In the genomic region with DNA sequence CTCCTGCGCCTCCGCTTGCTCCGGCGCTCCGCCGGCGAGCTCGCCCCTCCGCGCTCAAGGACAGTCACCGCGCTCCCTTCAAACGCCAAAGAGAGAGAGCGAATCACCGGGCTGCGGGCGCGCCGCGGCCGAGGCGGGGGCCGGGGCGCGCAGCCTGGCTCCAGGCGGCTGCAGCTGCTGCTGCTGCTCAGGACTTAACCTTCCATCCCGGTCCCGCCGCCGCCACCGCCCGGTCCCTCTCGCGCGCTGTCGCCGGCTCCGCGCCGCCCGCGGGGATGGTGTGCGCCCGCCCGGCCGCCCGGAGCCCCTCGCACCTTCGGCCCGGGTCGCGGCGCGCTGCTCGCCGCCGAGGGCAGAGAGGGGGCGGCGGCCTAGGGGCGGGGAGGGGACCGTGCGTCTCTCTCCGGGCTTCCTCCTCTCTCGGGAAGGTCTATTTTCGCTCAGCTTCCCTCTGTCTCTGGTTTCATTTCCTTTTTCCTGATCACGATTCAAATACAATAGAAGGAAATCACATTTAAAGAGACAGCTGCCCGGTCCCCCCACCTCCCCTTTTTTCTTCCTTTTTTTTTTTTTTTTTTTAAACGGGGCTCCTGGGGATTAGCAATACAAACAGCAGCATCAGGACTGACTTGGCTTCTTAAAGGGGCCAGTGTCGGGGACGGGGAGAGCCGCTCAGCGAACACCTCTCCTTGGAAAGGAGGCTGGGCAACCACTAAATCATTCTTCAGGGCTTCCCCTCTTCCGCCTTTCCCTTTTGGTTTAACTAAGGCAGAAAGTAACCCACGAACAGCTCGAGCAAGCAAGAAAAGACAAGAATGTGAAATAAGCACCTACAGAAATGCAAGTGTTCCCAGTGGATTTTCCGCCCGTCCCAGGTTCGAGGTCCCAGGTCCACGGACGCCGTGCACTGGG, we compare ENCODE assay signal across 8 cellular contexts. TPM values are rescaled to one million over a fixed set of nuclear protein-coding genes. Genes with fewer than 3 reads are reported as not detected.
DNase-seq lines count a peak whose midpoint lies in the region; ATAC-seq, FAIRE-seq and TF ChIP-seq lines count a peak whose summit lies in the region.

No MANE protein-coding gene starts in this region.

- H2BK15ac ChIP-seq in H1 (ENCODE audit: low read length) (no peak overlapping the region), mesenchymal stem cell (ENCODE audit: low read depth, poor library complexity, severe bottlenecking) (no peak overlapping the region)

- no peak for FAIRE-seq in H1 (lab: Jason Lieb, UNC)

- DNase-seq in AG09309 (ENCODE audit: low read depth) (no peak), SK-N-MC (ENCODE audit: low read depth, low spot score) (no peak), H1 (ENCODE audit: low read depth in 1 of 2, low spot score in 2 of 2) (peak in 1 of 2 experiments; percentile 73), mesenchymal stem cell (peak; percentile 34), hippocampal formation (lab: John Stamatoyannopoulos, UW) (no peak)

- H3K27me3 ChIP-seq in KMS-11 (ENCODE audit: insufficient read depth, low read depth) (peaks cover 13% of the 10 kb centered on the region; the same call in 1 of the 2 replicates), H1 (replicated peaks in 1 of 4; ENCODE audit: control insufficient read depth in 3 of 4, extremely low read depth in 1 of 4, insufficient read depth in 3 of 4, low read length in 3 of 4) (peaks cover 17 to 46% (median 34%) of the 10 kb centered on the region in 4 experiments), mesenchymal stem cell (ENCODE audit: control insufficient read depth in 1 of 2, insufficient read depth in 1 of 2, low read length in 2 of 2) (peaks cover 64 to 83% of the 10 kb centered on the region in 2 experiments), thymus (ENCODE audit: control insufficient read depth, insufficient read depth) (peaks cover 43% of the 10 kb centered on the region)

- CTCF ChIA-PET in H1 (lab: Charles Lee; ENCODE audit: partially characterized antibody), result interaction anchor here (1.4 to 2.3 kb wide), 3 partner anchors 61 to 207 kb away, joined by 3 to 6 read pairs (median 5); no protein-coding TSS in a partner anchor

- H2AK5ac ChIP-seq in H1 (ENCODE audit: low read depth, low read length) (no peak overlapping the region), mesenchymal stem cell (ENCODE audit: low read length, severe bottlenecking) (no peak overlapping the region)

- H3K27ac ChIP-seq in KMS-11 (no peak overlapping the region), SK-N-MC (no peak overlapping the region), H1 (ENCODE audit: low read depth, low read length) (no peak overlapping the region), mesenchymal stem cell (ENCODE audit: low read length, poor library complexity, severe bottlenecking) (no peak overlapping the region), thymus (ENCODE audit: low read depth) (peak overlapping the region; percentile 57)

- H3K18ac ChIP-seq in H1 (ENCODE audit: extremely low read depth, low read length) (no peak overlapping the region), mesenchymal stem cell (ENCODE audit: low read depth in 1 of 2, low read length in 2 of 2) (peak overlapping the region; percentile 19 to 44)

- H3K14ac ChIP-seq in H1 (ENCODE audit: insufficient read length) (no peak overlapping the region), mesenchymal stem cell (ENCODE audit: low read length in 2 of 2) (no peak overlapping the region)

- H3K9me3 ChIP-seq in SK-N-MC (ENCODE audit: low read depth, low read length) (no peaks in the 10 kb centered on the region), H1 (ENCODE audit: insufficient read depth in 2 of 2, low read depth in 1 of 2, low read length in 1 of 2) (no peaks in the 10 kb centered on the region), mesenchymal stem cell (ENCODE audit: control insufficient read depth, low read length) (no peaks in the 10 kb centered on the region), thymus (ENCODE audit: control insufficient read depth) (peaks cover 3% of the 10 kb centered on the region)

- H3K36me3 ChIP-seq in KMS-11 (ENCODE audit: insufficient read depth) (no peaks in the 10 kb centered on the region), SK-N-MC (ENCODE audit: insufficient read depth, low read length) (no peaks in the 10 kb centered on the region), H1 (ENCODE audit: control insufficient read depth in 2 of 4, insufficient read depth in 4 of 4, low read length in 3 of 4) (no peaks in the 10 kb centered on the region), mesenchymal stem cell (ENCODE audit: control insufficient read depth in 1 of 2, insufficient read depth in 2 of 2, low read depth in 1 of 2, low read length in 2 of 2) (no peaks in the 10 kb centered on the region), thymus (ENCODE audit: control insufficient read depth, insufficient read depth) (no peaks in the 10 kb centered on the region)

- H2AFZ ChIP-seq in KMS-11 (ENCODE audit: low read depth), result peak overlapping the region; percentile 66
- peak overlapping the region; percentile 94 for H2AFZ ChIP-seq in H1 (ENCODE audit: low read length)
- H2AFZ ChIP-seq in mesenchymal stem cell (ENCODE audit: low read depth, low read length), result no peak overlapping the region

- H3K79me2 ChIP-seq in KMS-11 (ENCODE audit: insufficient read depth, low read depth) (no peaks in the 10 kb centered on the region), H1 (ENCODE audit: control insufficient read depth in 1 of 2, insufficient read depth in 2 of 2, low read length in 2 of 2) (no peaks in the 10 kb centered on the region)

- no peak overlapping the region for H3K4ac ChIP-seq in H1 (replicated peaks; ENCODE audit: insufficient read length, low read depth, low read length)
- H3K4ac ChIP-seq in mesenchymal stem cell (ENCODE audit: low read depth in 1 of 2, low read length in 2 of 2), result no peak overlapping the region

- no peak for TF ChIP-seq POLR2A in H1 (IDR thresholded peaks at IDR 0.05; ENCODE audit: control extremely low read depth in 1 of 2, low read depth in 2 of 2, low read length in 2 of 2)

- H4K20me1 ChIP-seq in KMS-11 (ENCODE audit: insufficient read depth) (no peaks in the 10 kb centered on the region), H1 (replicated peaks in 1 of 2; ENCODE audit: control insufficient read depth in 1 of 2, insufficient read depth in 2 of 2, low read length in 2 of 2) (no peaks in the 10 kb centered on the region)

- H3K4me1 ChIP-seq in KMS-11 (ENCODE audit: low read depth, poor library complexity, severe bottlenecking), result no peaks in the 10 kb centered on the region
- H3K4me1 ChIP-seq in H1 (replicated peaks in 1 of 4; ENCODE audit: control insufficient read depth in 3 of 4, insufficient read depth in 4 of 4, low read length in 3 of 4), result peaks cover 0 to 6% (median 5%) of the 10 kb centered on the region in 4 experiments; a peak in 5 of 7 replicates
- H3K4me1 ChIP-seq in mesenchymal stem cell (ENCODE audit: control insufficient read depth, insufficient read depth, low read depth, low read length), result peaks cover 12% of the 10 kb centered on the region
- peaks cover 7% of the 10 kb centered on the region for H3K4me1 ChIP-seq in thymus (ENCODE audit: control insufficient read depth, insufficient read depth, low read length)

- H4K5ac ChIP-seq in H1 (ENCODE audit: insufficient read length, low read depth, low read length), result no peak overlapping the region

- TF ChIP-seq CTCF in AG09309 (IDR thresholded peaks at IDR 0.05; ENCODE audit: control insufficient read depth, insufficient read depth, low read depth, low read length, missing control alignments), result no peak
- no peak for TF ChIP-seq CTCF in KMS-11 (conservative IDR thresholded peaks at IDR 0.05; ENCODE audit: low read depth, low read length)
- TF ChIP-seq CTCF in H1 (IDR thresholded peaks at IDR 0.05; ENCODE audit: control extremely low read depth in 1 of 3, insufficient read depth in 1 of 3, low read depth in 1 of 3, low read length in 3 of 3), result no peak

- H3K56ac ChIP-seq in H1 (replicated peaks; ENCODE audit: insufficient read length, low read depth, low read length), result no peak overlapping the region

- H3K9ac ChIP-seq in KMS-11 (no peak overlapping the region), SK-N-MC (ENCODE audit: insufficient read length) (peak overlapping the region; percentile 15), H1 (replicated peaks in 1 of 4; ENCODE audit: extremely low read depth in 1 of 4, low read depth in 3 of 4, low read length in 3 of 4) (peak overlapping the region in 2 of 4 experiments; percentile 29 to 57; a peak in 2 of 7 replicates), mesenchymal stem cell (ENCODE audit: low read length) (peak overlapping the region; percentile 55)

- peak overlapping the region; percentile 67 for H3K4me2 ChIP-seq in KMS-11
- H3K4me2 ChIP-seq in H1 (ENCODE audit: insufficient read depth in 1 of 2, low read depth in 2 of 2, low read length in 2 of 2), result peak overlapping the region; percentile 89 to 94
- H3K4me2 ChIP-seq in mesenchymal stem cell (ENCODE audit: low read length, poor library complexity, severe bottlenecking), result peak overlapping the region; percentile 97

- POLR2A ChIA-PET in H1 (lab: Charles Lee; ENCODE audit: partially characterized antibody), result no interaction called here

- peak; percentile 55 for ATAC-seq in GM18502 (IDR thresholded peaks at IDR 0.05; ENCODE audit: poor library complexity, unreplicated experiment)

- H4K8ac ChIP-seq in H1 (ENCODE audit: extremely low read depth, insufficient read depth, low read length), result no peak overlapping the region
- H4K8ac ChIP-seq in mesenchymal stem cell (ENCODE audit: low read length), result no peak overlapping the region

- no peak overlapping the region for H2BK5ac ChIP-seq in H1 (ENCODE audit: low read depth, low read length)
- no peak overlapping the region for H2BK5ac ChIP-seq in mesenchymal stem cell (ENCODE audit: low read depth, low read length, poor library complexity, severe bottlenecking)

- no peak overlapping the region for H4K91ac ChIP-seq in H1 (replicated peaks; ENCODE audit: insufficient read length, low read length)
- H4K91ac ChIP-seq in mesenchymal stem cell (ENCODE audit: low read length), result peak overlapping the region; percentile 32

- H3K23ac ChIP-seq in H1 (ENCODE audit: insufficient read length) (no peak overlapping the region), mesenchymal stem cell (ENCODE audit: low read length in 2 of 2) (no peak overlapping the region)

- H2BK120ac ChIP-seq in H1 (replicated peaks; ENCODE audit: low read depth, low read length) (no peak overlapping the region), mesenchymal stem cell (ENCODE audit: low read depth, low read length) (no peak overlapping the region)

- peaks cover 10% of the 10 kb centered on the region; the same call in 1 of the 2 replicates for H3K23me2 ChIP-seq in H1 (ENCODE audit: low read depth, low read length)

- no peak overlapping the region for H2BK12ac ChIP-seq in H1 (ENCODE audit: low read depth, low read length)
- no peak overlapping the region for H2BK12ac ChIP-seq in mesenchymal stem cell (ENCODE audit: low read length in 2 of 2)

- H3K4me3 ChIP-seq in AG09309 (ENCODE audit: control insufficient read depth, low read depth, low read length) (peak overlapping the region; percentile 33), KMS-11 (IDR thresholded peaks at IDR 0.05; ENCODE audit: insufficient read depth, low read depth, low read length) (no peak overlapping the region), SK-N-MC (peak overlapping the region; percentile 83), H1 (ENCODE audit: extremely low read depth in 1 of 4, insufficient read depth in 2 of 4, low read depth in 3 of 4, low read length in 4 of 4) (peak overlapping the region; percentile 56 to 77 (median 64)), mesenchymal stem cell (ENCODE audit: insufficient read depth in 1 of 2, low read depth in 1 of 2, low read length in 2 of 2) (peak overlapping the region; percentile 62 to 82), thymus (ENCODE audit: low read length) (peak overlapping the region; percentile 60)

- 1% methylated on average over 22 of the region's 81 CpGs; no CpG with 5 or more reads in 1 of the 2 experiments for WGBS in H1 (ENCODE audit: extremely low coverage in 1 of 2, insufficient coverage in 1 of 2, insufficient read length in 1 of 2, insufficient replicate concordance in 2 of 2, low coverage in 1 of 2, low lambda C conversion rate in 2 of 2, missing lambda C conversion rate in 1 of 2), 2 experiments
- WGBS in mesenchymal stem cell, result 1% methylated on average over 69 of the region's 81 CpGs
- under 1% methylated on average over 81 of the region's 81 CpGs for WGBS in thymus

- TF ChIP-seq EP300 in H1 (IDR thresholded peaks at IDR 0.05; ENCODE audit: borderline replicate concordance in 1 of 2, low read depth in 2 of 2, low read length in 2 of 2), result 0 out of 3 replicates have a peak, but pooled peaks of 1 of the 2 experiments have one; percentile 4

- no peak overlapping the region for H2BK20ac ChIP-seq in H1 (ENCODE audit: low read length)

- TF ChIP-seq RAD21 in H1 (IDR thresholded peaks at IDR 0.05 in 1 of 2, conservative IDR thresholded peaks at IDR 0.05 in 1 of 2; ENCODE audit: low read depth in 2 of 2, low read length in 2 of 2), result no peak

- H3K79me1 ChIP-seq in H1 (ENCODE audit: low read depth, low read length) (no peaks in the 10 kb centered on the region; the same call in 1 of the 2 replicates), mesenchymal stem cell (replicated peaks; ENCODE audit: low read length, poor library complexity, severe bottlenecking) (no peaks in the 10 kb centered on the region)

RNA-seq across cellular contexts. Expression of gene LMO2, which starts 22.1 kb away (rescaled TPM):
- total RNA-seq in H1 (2021; fragmentation: NEBNext Ultra II Directional; extraction: Animal tissue kit (Norgen Biotek cat#: 25700)), result 2.0 and 2.7 TPM in 2 replicates
- polyA plus RNA-seq in H1 (2011; rRNA removed) (1.2 and 1.6 TPM in 2 replicates), thymus (31.1 TPM)
- polyA plus RNA-seq in H1 (2011; cell fraction: cytosol; rRNA removed), result 2.2 TPM
- polyA plus RNA-seq in H1 (2011; cell fraction: nucleus; rRNA removed), result 0.98 TPM
- polyA plus RNA-seq in H1 (2012, experiment 1 of 2), result 0.70 to 1.3 TPM (median 1.1 TPM) in 4 replicates
- polyA plus RNA-seq in H1 (2012, experiment 2 of 2), result 0.70 TPM
- 0.53 TPM for polyA plus RNA-seq in H1 (2013, experiment 1 of 2)
- polyA plus RNA-seq in H1 (2013, experiment 2 of 2), result 0.44 TPM
- 0.20 and 0.98 TPM in 2 replicates for polyA minus RNA-seq in H1 (2011; rRNA and poly(A)+ RNA removed)
- 0.95 TPM for polyA minus RNA-seq in H1 (2011; cell fraction: cytosol; rRNA and poly(A)+ RNA removed)
- polyA minus RNA-seq in H1 (2011; cell fraction: nucleus; rRNA and poly(A)+ RNA removed), result 3.5 TPM
- polyA plus RNA-seq in mesenchymal stem cell (2013, experiment 1 of 2), result 0.26 TPM
- polyA plus RNA-seq in mesenchymal stem cell (2013, experiment 2 of 2), result 0.34 TPM

Comparison
In these comparisons a context has a peak if more than half of its experiments do, and no peak if none do; other contexts are left out.
1. RNA of gene LMO2, which starts 22.1 kb away (polyA plus RNA-seq): 31.1 TPM in thymus (single experiment); 0.44 to 2.2 TPM in H1; every median in the first group is over 10 times any median in the second.
2. Peak in every context shown above with its lines, with median percentiles within 50 percentile points of each other: H3K4me2 ChIP-seq.